In the genomic region with DNA sequence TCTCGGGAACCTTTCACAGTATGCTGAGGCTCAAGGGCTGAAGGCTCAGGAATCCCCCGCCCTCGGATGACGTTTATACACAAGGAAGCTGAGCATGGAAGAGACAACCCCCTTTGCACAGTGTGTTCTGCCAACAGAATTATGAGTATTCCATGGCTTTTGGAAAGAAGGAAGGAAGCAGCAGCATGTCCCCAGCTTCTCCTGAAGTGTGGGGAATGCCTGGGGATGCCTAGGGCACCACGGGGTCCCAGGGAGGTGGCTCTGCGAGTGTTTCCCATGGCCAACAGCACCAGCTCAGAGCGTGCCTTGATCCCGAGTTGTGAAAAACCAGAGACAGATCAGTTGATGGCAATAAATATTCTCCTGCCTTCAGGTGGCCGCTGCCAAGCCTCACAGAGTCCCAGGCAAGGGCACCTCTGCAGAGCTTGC, we compare ENCODE assay signal across 2 cellular contexts.
TF ChIP-seq lines count a peak whose summit lies in the region.

No MANE protein-coding gene starts in this region.

TF ChIP-seq in IMR-90, 13 proteins besides CTCF, POLR2A, EP300 and RAD21:
- no peak for TF ChIP-seq MXI1 (IDR thresholded peaks at IDR 0.05; ENCODE audit: borderline replicate concordance, low read depth, low read length)
- TF ChIP-seq CEBPB (IDR thresholded peaks at IDR 0.05; ENCODE audit: low read depth, low read length): no peak
- TF ChIP-seq USF2 (IDR thresholded peaks at IDR 0.05; ENCODE audit: low read depth, low read length): no peak
- no peak for TF ChIP-seq NFE2L2 (IDR thresholded peaks at IDR 0.05; ENCODE audit: low read depth, low read length)
- TF ChIP-seq FOS (IDR thresholded peaks at IDR 0.05; ENCODE audit: low read depth, low read length): no peak
- TF ChIP-seq MAFK (IDR thresholded peaks at IDR 0.05; ENCODE audit: low read depth, low read length): no peak
- TF ChIP-seq ELK1 (IDR thresholded peaks at IDR 0.05; ENCODE audit: borderline replicate concordance, low read depth, low read length): no peak
- TF ChIP-seq MAZ (IDR thresholded peaks at IDR 0.05; ENCODE audit: borderline replicate concordance, low read depth, low read length): no peak
- TF ChIP-seq BHLHE40 (IDR thresholded peaks at IDR 0.05; ENCODE audit: low read depth, low read length): no peak
- no peak for TF ChIP-seq SMC3 (IDR thresholded peaks at IDR 0.05; ENCODE audit: low read depth, low read length)
- no peak for TF ChIP-seq CHD1 (IDR thresholded peaks at IDR 0.05; ENCODE audit: low read depth, low read length)
- no peak for TF ChIP-seq RFX5 (IDR thresholded peaks at IDR 0.05; ENCODE audit: low read depth, low read length)
- TF ChIP-seq RCOR1 (IDR thresholded peaks at IDR 0.05; ENCODE audit: insufficient replicate concordance, low read length): no peak

TF ChIP-seq in H1, 55 proteins besides CTCF, POLR2A, EP300 and RAD21:
- TF ChIP-seq USF2 (IDR thresholded peaks at IDR 0.05; ENCODE audit: low read length) (no peak), HDAC6 (IDR thresholded peaks at IDR 0.05; ENCODE audit: low read depth, low read length) (no peak), BRCA1 (IDR thresholded peaks at IDR 0.05; ENCODE audit: low read depth, low read length) (no peak), HDAC2 (IDR thresholded peaks at IDR 0.05; ENCODE audit: borderline replicate concordance in 1 of 2, low read depth in 2 of 2, low read length in 2 of 2) (no peak), POU5F1 (IDR thresholded peaks at IDR 0.05; ENCODE audit: low read depth, low read length) (no peak), SRF (IDR thresholded peaks at IDR 0.05; ENCODE audit: low read depth, low read length) (no peak), CBX8 (IDR thresholded peaks at IDR 0.05; ENCODE audit: borderline replicate concordance, low read depth, low read length) (no peak), CEBPB (IDR thresholded peaks at IDR 0.05; ENCODE audit: low read depth, low read length) (no peak)
